ENCODE assay signal across 1 cellular context in the genomic region with DNA sequence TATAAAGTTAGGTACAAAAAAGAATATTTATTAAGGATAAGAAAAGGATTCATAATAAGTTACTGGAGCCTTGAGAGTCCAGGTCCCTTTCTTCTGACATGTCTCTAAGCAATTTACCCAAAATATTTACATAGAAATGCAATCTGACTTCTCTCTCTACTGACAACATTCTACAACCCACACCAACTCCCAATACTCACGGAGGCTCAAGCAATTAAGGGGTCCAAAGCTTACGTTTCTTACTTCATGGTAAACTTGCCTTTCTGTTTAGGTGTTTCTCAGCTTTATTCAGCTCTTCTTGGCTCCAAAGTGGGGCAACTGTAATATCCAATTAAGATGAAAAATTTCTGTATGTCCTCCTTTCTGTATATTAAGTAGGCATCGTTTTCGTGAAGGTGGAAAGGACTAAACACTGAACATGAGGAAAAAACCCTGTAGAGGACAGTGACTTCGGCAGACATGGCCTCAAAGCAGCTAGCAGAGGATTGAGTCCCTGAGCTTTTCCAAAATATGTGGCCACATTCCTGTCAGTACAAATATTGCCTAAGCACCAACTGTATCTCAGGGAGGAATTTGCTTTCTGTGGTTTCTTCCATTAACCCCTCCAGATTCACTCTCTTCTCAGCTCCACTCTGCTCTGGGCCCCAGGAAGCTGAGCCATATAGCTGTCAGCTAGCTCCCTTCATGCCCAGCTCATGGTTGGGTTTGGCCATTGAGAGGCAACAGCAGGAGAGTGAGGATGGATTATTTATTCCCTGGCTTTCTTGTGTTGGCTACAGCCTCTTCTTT.
TF ChIP-seq lines count a peak whose summit lies in the region.

No MANE protein-coding gene starts in this region.

TF ChIP-seq in HepG2, 621 proteins besides CTCF, POLR2A, EP300 and RAD21 (continued from another document and continues in another):
- no peak for TF ChIP-seq ZNF512B (CRISPR knock-in tag; IDR thresholded peaks at IDR 0.05; ENCODE audit: borderline replicate concordance)
- TF ChIP-seq NR1H2 (CRISPR knock-in tag; IDR thresholded peaks at IDR 0.05; ENCODE audit: borderline replicate concordance, low read depth) = no peak
- TF ChIP-seq SAP130 (CRISPR knock-in tag; IDR thresholded peaks at IDR 0.05; ENCODE audit: low read depth) = peak; percentile 73
- no peak for TF ChIP-seq ZNF616 (CRISPR knock-in tag; IDR thresholded peaks at IDR 0.05; ENCODE audit: low read depth)
- TF ChIP-seq HNF4A (CRISPR knock-in tag; IDR thresholded peaks at IDR 0.05) = peak; percentile 50
- no peak for TF ChIP-seq ZNF891 (CRISPR knock-in tag; IDR thresholded peaks at IDR 0.05)
- TF ChIP-seq MIXL1 (CRISPR knock-in tag; IDR thresholded peaks at IDR 0.05) = 0 out of 2 replicates have a peak, but pooled peaks have one; percentile 35
- peak; percentile 72; the same call in 1 of the 2 replicates for TF ChIP-seq ZNF205 (CRISPR knock-in tag; IDR thresholded peaks at IDR 0.05)
- TF ChIP-seq HNF1B (CRISPR knock-in tag; IDR thresholded peaks at IDR 0.05) = no peak
- TF ChIP-seq, protein P1, sequence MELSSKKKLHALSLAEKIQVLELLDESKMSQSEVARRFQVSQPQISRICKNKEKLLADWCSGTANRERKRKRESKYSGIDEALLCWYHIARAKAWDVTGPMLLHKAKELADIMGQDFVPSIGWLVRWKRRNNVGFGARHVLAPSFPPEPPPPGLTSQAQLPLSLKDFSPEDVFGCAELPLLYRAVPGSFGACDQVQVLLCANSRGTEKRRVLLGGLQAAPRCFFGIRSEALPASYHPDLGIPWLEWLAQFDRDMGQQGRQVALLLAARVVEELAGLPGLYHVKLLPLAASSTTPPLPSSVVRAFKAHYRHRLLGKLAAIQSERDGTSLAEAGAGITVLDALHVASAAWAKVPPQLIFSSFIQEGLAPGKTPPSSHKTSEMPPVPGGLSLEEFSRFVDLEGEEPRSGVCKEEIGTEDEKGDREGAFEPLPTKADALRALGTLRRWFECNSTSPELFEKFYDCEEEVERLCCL (CRISPR knock-in tag; IDR thresholded peaks at IDR 0.05; ENCODE audit: borderline replicate concordance) = no peak
- TF ChIP-seq MAFF (IDR thresholded peaks at IDR 0.05; ENCODE audit: low read depth, low read length) = no peak
- TF ChIP-seq ZNF850 (CRISPR knock-in tag; conservative IDR thresholded peaks at IDR 0.05) = no peak
- no peak for TF ChIP-seq NRL (CRISPR knock-in tag; IDR thresholded peaks at IDR 0.05; ENCODE audit: borderline replicate concordance)
- 0 out of 2 replicates have a peak, but pooled peaks have one; percentile 37 for TF ChIP-seq RFXAP (CRISPR knock-in tag; IDR thresholded peaks at IDR 0.05; ENCODE audit: borderline replicate concordance)
- no peak for TF ChIP-seq ZNF260 (CRISPR knock-in tag; IDR thresholded peaks at IDR 0.05; ENCODE audit: borderline replicate concordance, low read depth)
- TF ChIP-seq TOPORS (CRISPR knock-in tag; IDR thresholded peaks at IDR 0.05) = peak; percentile 78; the same call in 1 of the 2 replicates
- peak; percentile 29; the same call in 1 of the 2 replicates for TF ChIP-seq GABPB1 (CRISPR knock-in tag; IDR thresholded peaks at IDR 0.05)
- TF ChIP-seq, protein P2, sequence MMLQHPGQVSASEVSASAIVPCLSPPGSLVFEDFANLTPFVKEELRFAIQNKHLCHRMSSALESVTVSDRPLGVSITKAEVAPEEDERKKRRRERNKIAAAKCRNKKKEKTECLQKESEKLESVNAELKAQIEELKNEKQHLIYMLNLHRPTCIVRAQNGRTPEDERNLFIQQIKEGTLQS (CRISPR knock-in tag; IDR thresholded peaks at IDR 0.05) = peak; percentile 80
- TF ChIP-seq ZKSCAN8 (CRISPR knock-in tag; IDR thresholded peaks at IDR 0.05; ENCODE audit: borderline replicate concordance) = 0 out of 2 replicates have a peak, but pooled peaks have one; percentile 25
- TF ChIP-seq ARID2 (CRISPR knock-in tag; IDR thresholded peaks at IDR 0.05; ENCODE audit: borderline replicate concordance) = peak; percentile 75; the same call in 1 of the 2 replicates
- 0 out of 2 replicates have a peak, but pooled peaks have one; percentile 15 for TF ChIP-seq ZNF121 (CRISPR knock-in tag; IDR thresholded peaks at IDR 0.05)
- TF ChIP-seq CEBPB (IDR thresholded peaks at IDR 0.05; ENCODE audit: borderline replicate concordance, low read depth, low read length) = peak; percentile 90
- no peak for TF ChIP-seq ZNF552 (CRISPR knock-in tag; IDR thresholded peaks at IDR 0.05; ENCODE audit: borderline replicate concordance)
- TF ChIP-seq, protein P3, sequence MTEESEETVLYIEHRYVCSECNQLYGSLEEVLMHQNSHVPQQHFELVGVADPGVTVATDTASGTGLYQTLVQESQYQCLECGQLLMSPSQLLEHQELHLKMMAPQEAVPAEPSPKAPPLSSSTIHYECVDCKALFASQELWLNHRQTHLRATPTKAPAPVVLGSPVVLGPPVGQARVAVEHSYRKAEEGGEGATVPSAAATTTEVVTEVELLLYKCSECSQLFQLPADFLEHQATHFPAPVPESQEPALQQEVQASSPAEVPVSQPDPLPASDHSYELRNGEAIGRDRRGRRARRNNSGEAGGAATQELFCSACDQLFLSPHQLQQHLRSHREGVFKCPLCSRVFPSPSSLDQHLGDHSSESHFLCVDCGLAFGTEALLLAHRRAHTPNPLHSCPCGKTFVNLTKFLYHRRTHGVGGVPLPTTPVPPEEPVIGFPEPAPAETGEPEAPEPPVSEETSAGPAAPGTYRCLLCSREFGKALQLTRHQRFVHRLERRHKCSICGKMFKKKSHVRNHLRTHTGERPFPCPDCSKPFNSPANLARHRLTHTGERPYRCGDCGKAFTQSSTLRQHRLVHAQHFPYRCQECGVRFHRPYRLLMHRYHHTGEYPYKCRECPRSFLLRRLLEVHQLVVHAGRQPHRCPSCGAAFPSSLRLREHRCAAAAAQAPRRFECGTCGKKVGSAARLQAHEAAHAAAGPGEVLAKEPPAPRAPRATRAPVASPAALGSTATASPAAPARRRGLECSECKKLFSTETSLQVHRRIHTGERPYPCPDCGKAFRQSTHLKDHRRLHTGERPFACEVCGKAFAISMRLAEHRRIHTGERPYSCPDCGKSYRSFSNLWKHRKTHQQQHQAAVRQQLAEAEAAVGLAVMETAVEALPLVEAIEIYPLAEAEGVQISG (CRISPR knock-in tag; IDR thresholded peaks at IDR 0.05) = peak; percentile 39
- no peak for TF ChIP-seq GABPA (IDR thresholded peaks at IDR 0.05; ENCODE audit: low read depth, low read length)
- TF ChIP-seq GABPA (CRISPR knock-in tag; IDR thresholded peaks at IDR 0.05; ENCODE audit: low read depth) = no peak
- TF ChIP-seq ZNF331 (CRISPR knock-in tag; IDR thresholded peaks at IDR 0.05) = peak; percentile 63; the same call in 1 of the 2 replicates
- 0 out of 2 replicates have a peak, but pooled peaks have one; percentile 36 for TF ChIP-seq SNAPC5 (CRISPR knock-in tag; IDR thresholded peaks at IDR 0.05; ENCODE audit: borderline replicate concordance)
- TF ChIP-seq POGZ (CRISPR knock-in tag; IDR thresholded peaks at IDR 0.05) = peak; percentile 75; the same call in 1 of the 2 replicates
- no peak for TF ChIP-seq ZNF501 (CRISPR knock-in tag; IDR thresholded peaks at IDR 0.05)
- peak; percentile 75; the same call in 1 of the 2 replicates for TF ChIP-seq PHF21A (CRISPR knock-in tag; IDR thresholded peaks at IDR 0.05)
- TF ChIP-seq, protein P4, sequence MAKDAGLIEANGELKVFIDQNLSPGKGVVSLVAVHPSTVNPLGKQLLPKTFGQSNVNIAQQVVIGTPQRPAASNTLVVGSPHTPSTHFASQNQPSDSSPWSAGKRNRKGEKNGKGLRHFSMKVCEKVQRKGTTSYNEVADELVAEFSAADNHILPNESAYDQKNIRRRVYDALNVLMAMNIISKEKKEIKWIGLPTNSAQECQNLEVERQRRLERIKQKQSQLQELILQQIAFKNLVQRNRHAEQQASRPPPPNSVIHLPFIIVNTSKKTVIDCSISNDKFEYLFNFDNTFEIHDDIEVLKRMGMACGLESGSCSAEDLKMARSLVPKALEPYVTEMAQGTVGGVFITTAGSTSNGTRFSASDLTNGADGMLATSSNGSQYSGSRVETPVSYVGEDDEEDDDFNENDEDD (CRISPR knock-in tag; IDR thresholded peaks at IDR 0.05; ENCODE audit: borderline replicate concordance) = peak; percentile 31; the same call in 1 of the 2 replicates
- TF ChIP-seq SALL1 (CRISPR knock-in tag; IDR thresholded peaks at IDR 0.05) = peak; percentile 70
- peak; percentile 27; the same call in 1 of the 2 replicates for TF ChIP-seq CREM (IDR thresholded peaks at IDR 0.05)
- TF ChIP-seq CREM (CRISPR knock-in tag; IDR thresholded peaks at IDR 0.05) = no peak
- no peak for TF ChIP-seq ZNF10 (CRISPR knock-in tag; IDR thresholded peaks at IDR 0.05; ENCODE audit: borderline replicate concordance, low read depth)
- TF ChIP-seq ZNF256 (CRISPR knock-in tag; conservative IDR thresholded peaks at IDR 0.05) = no peak
- 0 out of 2 replicates have a peak, but pooled peaks have one; percentile 51 for TF ChIP-seq ZNF431 (CRISPR knock-in tag; IDR thresholded peaks at IDR 0.05; ENCODE audit: borderline replicate concordance, low read depth)
- TF ChIP-seq, protein P5, sequence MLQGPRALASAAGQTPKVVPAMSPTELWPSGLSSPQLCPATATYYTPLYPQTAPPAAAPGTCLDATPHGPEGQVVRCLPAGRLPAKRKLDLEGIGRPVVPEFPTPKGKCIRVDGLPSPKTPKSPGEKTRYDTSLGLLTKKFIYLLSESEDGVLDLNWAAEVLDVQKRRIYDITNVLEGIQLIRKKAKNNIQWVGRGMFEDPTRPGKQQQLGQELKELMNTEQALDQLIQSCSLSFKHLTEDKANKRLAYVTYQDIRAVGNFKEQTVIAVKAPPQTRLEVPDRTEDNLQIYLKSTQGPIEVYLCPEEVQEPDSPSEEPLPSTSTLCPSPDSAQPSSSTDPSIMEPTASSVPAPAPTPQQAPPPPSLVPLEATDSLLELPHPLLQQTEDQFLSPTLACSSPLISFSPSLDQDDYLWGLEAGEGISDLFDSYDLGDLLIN (CRISPR knock-in tag; IDR thresholded peaks at IDR 0.05; ENCODE audit: borderline replicate concordance) = no peak
- TF ChIP-seq MTERF4 (CRISPR knock-in tag; IDR thresholded peaks at IDR 0.05) = no peak
- TF ChIP-seq FOSL1 (CRISPR knock-in tag; IDR thresholded peaks at IDR 0.05; ENCODE audit: borderline replicate concordance) = no peak
- no peak; the same call in 1 of the 2 replicates for TF ChIP-seq NR2F2 (IDR thresholded peaks at IDR 0.05; ENCODE audit: borderline replicate concordance, low read depth)
- TF ChIP-seq, protein P6, sequence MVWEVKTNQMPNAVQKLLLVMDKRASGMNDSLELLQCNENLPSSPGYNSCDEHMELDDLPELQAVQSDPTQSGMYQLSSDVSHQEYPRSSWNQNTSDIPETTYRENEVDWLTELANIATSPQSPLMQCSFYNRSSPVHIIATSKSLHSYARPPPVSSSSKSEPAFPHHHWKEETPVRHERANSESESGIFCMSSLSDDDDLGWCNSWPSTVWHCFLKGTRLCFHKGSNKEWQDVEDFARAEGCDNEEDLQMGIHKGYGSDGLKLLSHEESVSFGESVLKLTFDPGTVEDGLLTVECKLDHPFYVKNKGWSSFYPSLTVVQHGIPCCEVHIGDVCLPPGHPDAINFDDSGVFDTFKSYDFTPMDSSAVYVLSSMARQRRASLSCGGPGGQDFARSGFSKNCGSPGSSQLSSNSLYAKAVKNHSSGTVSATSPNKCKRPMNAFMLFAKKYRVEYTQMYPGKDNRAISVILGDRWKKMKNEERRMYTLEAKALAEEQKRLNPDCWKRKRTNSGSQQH (CRISPR knock-in tag; IDR thresholded peaks at IDR 0.05; ENCODE audit: low read depth) = no peak
- no peak for TF ChIP-seq ZNF44 (CRISPR knock-in tag; IDR thresholded peaks at IDR 0.05)
- no peak for TF ChIP-seq RAD51 (IDR thresholded peaks at IDR 0.05; ENCODE audit: borderline replicate concordance)
- TF ChIP-seq ZMYM2 (CRISPR knock-in tag; IDR thresholded peaks at IDR 0.05) = no peak
- no peak for TF ChIP-seq MXD4 (CRISPR knock-in tag; IDR thresholded peaks at IDR 0.05)
- TF ChIP-seq XRCC5 (optimal IDR thresholded peaks at IDR 0.05; ENCODE audit: low read length) = no peak
